Comparison of ENCODE assay signal across 9 cellular contexts in the genomic region with DNA sequence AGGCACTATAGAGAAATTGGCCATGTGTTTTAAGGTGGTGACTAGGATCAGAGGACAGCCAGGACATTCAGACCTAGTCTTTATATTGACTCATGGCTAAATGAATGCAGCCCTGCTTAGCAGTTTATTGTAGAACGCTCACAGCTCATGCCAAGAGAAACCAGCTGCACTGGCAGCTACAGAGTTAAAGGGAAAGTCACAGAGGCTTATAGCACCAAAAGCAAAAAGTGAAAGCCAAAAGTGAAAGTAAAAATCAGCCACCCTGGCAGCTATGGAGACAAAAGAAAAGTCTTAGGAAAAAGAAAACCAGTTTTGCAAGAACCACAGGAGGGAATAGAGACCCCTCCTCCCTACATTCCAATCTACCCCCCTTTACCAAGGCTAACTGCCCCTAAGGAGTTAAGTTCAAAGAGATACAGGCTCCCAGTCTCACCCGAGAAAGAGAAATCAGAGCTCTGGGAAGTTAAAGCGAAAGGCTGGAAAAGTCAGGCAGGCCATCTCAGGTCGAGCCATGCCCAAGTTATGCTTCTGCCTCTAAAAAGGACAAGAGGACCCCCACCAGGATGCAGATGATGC.
DNase-seq lines count a peak whose midpoint lies in the region; ATAC-seq and TF ChIP-seq lines count a peak whose summit lies in the region.
"Had no signal": no experiment of that assay in that cellular context is flagged by ENCODE, and none has a peak within 500 bp of the region (broad histone marks: within the 10 kb centered on the region; RNA-seq: fewer than 3 reads in every experiment).

No MANE protein-coding gene starts in this region.

- H3K4me1 ChIP-seq in PC-3 (ENCODE audit: insufficient read depth, low read length) = no peaks in the 10 kb centered on the region
- H3K4me1 ChIP-seq in effector memory CD4-positive, alpha-beta T cell (ENCODE audit: control insufficient read depth, insufficient read depth, low read length, poor library complexity, severe bottlenecking) = peaks cover 3% of the 10 kb centered on the region
- peaks cover 13% of the 10 kb centered on the region for H3K4me1 ChIP-seq in mucosa of stomach (ENCODE audit: control insufficient read depth, insufficient read depth, low read length)
- H3K4me1 ChIP-seq: A549 had no signal

- H2AFZ ChIP-seq in PC-3 (ENCODE audit: low read length) = peak overlapping the region; percentile 88

- POLR2A ChIA-PET in PC-3 (lab: Charles Lee; ENCODE audit: unreplicated experiment) = no interaction called here

- H3K9me2 ChIP-seq in PC-3 (replicated peaks; ENCODE audit: low read length) = no peaks in the 10 kb centered on the region

- TF ChIP-seq CTCF in PC-3 (conservative IDR thresholded peaks at IDR 0.05; ENCODE audit: low read depth, low read length) = no peak

- CTCF ChIA-PET in PC-3 (lab: Charles Lee) = no interaction called here

- H3K9ac ChIP-seq in PC-3 (ENCODE audit: low read length) (no peak overlapping the region), mucosa of stomach (ENCODE audit: low read length) (peak overlapping the region; percentile 70)

- ATAC-seq in PC-3 (peak; percentile 62), GM18520 (IDR thresholded peaks at IDR 0.05; ENCODE audit: unreplicated experiment) (no peak), GM21786 (IDR thresholded peaks at IDR 0.05; ENCODE audit: unreplicated experiment) (no peak)
- ATAC-seq: A549 had no signal

- peak overlapping the region; percentile 89 for H3K4me2 ChIP-seq in PC-3 (ENCODE audit: low read length)
- H3K4me2 ChIP-seq: A549 had no signal

- H3F3A ChIP-seq in PC-3 (ENCODE audit: low read length, unreplicated experiment) = no peaks in the 10 kb centered on the region

- no peak overlapping the region for H3K27ac ChIP-seq in PC-3 (ENCODE audit: low read length)
- peak overlapping the region; percentile 42 for H3K27ac ChIP-seq in effector memory CD4-positive, alpha-beta T cell (ENCODE audit: insufficient read depth, low read length, poor library complexity, severe bottlenecking)
- H3K27ac ChIP-seq: A549 had no signal

- no TSS peak for BruUV-seq in PC-3 (replicated peaks; lab: Mats Ljungman, UMichigan)

- peak; percentile 34 for DNase-seq in DMS53 (lab: John Stamatoyannopoulos, UW)
- no peak for DNase-seq in DMS53 treated with DMSO at 0.1 percent for 48 hours (lab: John Stamatoyannopoulos, UW; ENCODE audit: unreplicated experiment)
- peak; percentile 34 for DNase-seq in PC-3
- no peak for DNase-seq in effector memory CD4-positive, alpha-beta T cell
- no peak for DNase-seq in central memory CD4-positive, alpha-beta T cell

- no peaks in the 10 kb centered on the region for H3K27me3 ChIP-seq in PC-3 (ENCODE audit: low read length)
- H3K27me3 ChIP-seq in effector memory CD4-positive, alpha-beta T cell (replicated peaks; ENCODE audit: control insufficient read depth, insufficient read depth, low read length, poor library complexity, severe bottlenecking) = no peaks in the 10 kb centered on the region
- no peaks in the 10 kb centered on the region for H3K27me3 ChIP-seq in mucosa of stomach (ENCODE audit: control insufficient read depth, insufficient read depth, low read length)

- H4K20me1 ChIP-seq in PC-3 (ENCODE audit: low read length) = no peaks in the 10 kb centered on the region

- H3K4me3 ChIP-seq in PC-3 (ENCODE audit: low read length) = peak overlapping the region; percentile 73
- H3K4me3 ChIP-seq in effector memory CD4-positive, alpha-beta T cell (ENCODE audit: insufficient read depth, low read depth, low read length, poor library complexity, severe bottlenecking) = peak overlapping the region; percentile 56
- peak overlapping the region; percentile 44 for H3K4me3 ChIP-seq in mucosa of stomach (ENCODE audit: low read length)
- H3K4me3 ChIP-seq: A549 had no signal

- H3K36me3 ChIP-seq in PC-3 (ENCODE audit: low read depth, low read length) (no peaks in the 10 kb centered on the region), mucosa of stomach (ENCODE audit: control insufficient read depth, insufficient read depth, low read length) (no peaks in the 10 kb centered on the region)
- no peaks in the 10 kb centered on the region for H3K36me3 ChIP-seq in effector memory CD4-positive, alpha-beta T cell (ENCODE audit: control insufficient read depth, insufficient read depth, low read length)

- intact Hi-C loops in PC-3 (cut with micrococcal nuclease) = no loop called here

- H3K9me3 ChIP-seq in PC-3 (ENCODE audit: low read length) = peaks cover 9% of the 10 kb centered on the region; the same call in 1 of the 2 replicates
- H3K9me3 ChIP-seq in effector memory CD4-positive, alpha-beta T cell (ENCODE audit: control insufficient read depth, low read length) = no peaks in the 10 kb centered on the region
- H3K9me3 ChIP-seq in mucosa of stomach (ENCODE audit: control insufficient read depth, low read length) = no peaks in the 10 kb centered on the region
- H3K9me3 ChIP-seq: A549 had no signal

- no peaks in the 10 kb centered on the region for H3K79me2 ChIP-seq in PC-3 (ENCODE audit: low read length)

Comparison
In these comparisons a context has a peak if more than half of its experiments do, and no peak if none do; other contexts are left out.
1. DNase-seq: peak in DMS53 (single experiment) and PC-3 (single experiment); none in DMS53 treated with DMSO at 0.1 percent for 48 hours (single experiment), effector memory CD4-positive, alpha-beta T cell (0 of 3) and central memory CD4-positive, alpha-beta T cell (single experiment).
2. Peak in every context shown above with its lines, with median percentiles within 50 percentile points of each other: H3K4me3 ChIP-seq.